In the genomic region with DNA sequence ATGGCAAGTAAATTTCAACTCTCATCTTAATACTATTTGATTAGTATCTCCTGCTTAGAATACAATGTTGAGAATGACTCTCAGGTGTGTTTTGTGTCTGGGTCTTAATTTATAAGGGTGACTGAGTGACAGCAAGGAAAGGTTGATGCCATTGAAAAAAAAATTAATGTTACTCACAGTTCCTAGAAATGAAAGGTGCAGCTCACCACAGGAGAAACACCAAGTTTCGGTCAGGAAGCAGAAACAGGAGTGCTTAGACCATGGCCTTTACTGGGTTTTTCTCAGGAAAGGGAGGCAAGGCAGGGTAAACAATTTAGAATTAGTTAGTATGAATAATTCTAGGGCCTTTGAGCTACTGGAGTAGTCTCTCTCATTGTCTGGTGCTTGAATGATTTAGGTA, we compare ENCODE assay signal across 16 cellular contexts.
DNase-seq lines count a peak whose midpoint lies in the region; ATAC-seq and TF ChIP-seq lines count a peak whose summit lies in the region.
"Had no signal": no experiment of that assay in that cellular context is flagged by ENCODE, and none has a peak within 500 bp of the region (broad histone marks: within the 10 kb centered on the region; RNA-seq: fewer than 3 reads in every experiment).

No MANE protein-coding gene starts in this region.

- peak; percentile 75 for ATAC-seq in activated T-helper 17 cell treated with anti-CD3 and anti-CD28 coated beads, Interleukin-2, amount 50 U/mL, for 72 hours (replicated peaks)
- ATAC-seq in stimulated activated naive CD8-positive, alpha-beta T cell treated with anti-CD3 and anti-CD28 coated beads, Interleukin-15, Interleukin-2, amounts not matched to agents 100 U/mL and 50 U/mL, for 24 hours = peak; percentile 59
- ATAC-seq in GM21526 (IDR thresholded peaks at IDR 0.05; ENCODE audit: low FRiP score, unreplicated experiment) = no peak
- ATAC-seq: CD8-positive, alpha-beta T cell; HepG2 had no signal

- DNase-seq in activated CD4-positive, alpha-beta T cell treated with anti-CD3 and anti-CD28 coated beads, Interleukin-2, amount 10 ng/mL, durations not matched to agents 24 days and 14 days = peak; percentile 61
- DNase-seq in activated CD4-positive, alpha-beta T cell treated with anti-CD3 and anti-CD28 coated beads, Interleukin-2, amount 50 U/mL, for 1 hour = no peak
- DNase-seq in T-helper 2 cell treated with Interferon-gamma antibody and Interleukin-4, amounts not matched to agents 5 μg/mL and 100 μg/mL, for 36 hours (ENCODE audit: low spot score) = peak; percentile 38
- no peak for DNase-seq in stimulated activated naive CD8-positive, alpha-beta T cell treated with anti-CD3 and anti-CD28 coated beads, Interleukin-15, Interleukin-2, amounts not matched to agents 100 U/mL and 50 U/mL, for 24 hours
- DNase-seq in stimulated activated CD4-positive, alpha-beta T cell treated with anti-CD3 and anti-CD28 coated beads, Interleukin-2, amount 100 ng/mL, for 24 hours = no peak
- no peak for DNase-seq in BE2C
- DNase-seq: CD8-positive, alpha-beta T cell; COR-L47; DMS153; DMS79 treated with DMSO at 0.1 percent for 48 hours; EL had no signal

- H3K4me1 Mint-ChIP-seq in activated CD4-positive, alpha-beta T cell treated with anti-CD3 and anti-CD28 coated beads, Interleukin-2, amount 10 ng/mL, durations not matched to agents 24 days and 14 days = peaks cover 22% of the 10 kb centered on the region
- H3K4me1 Mint-ChIP-seq in T-helper 2 cell treated with Interferon-gamma antibody and Interleukin-4, amounts not matched to agents 5 μg/mL and 100 μg/mL, for 36 hours (ENCODE audit: low read depth) = peaks cover 10% of the 10 kb centered on the region
- no peaks in the 10 kb centered on the region for H3K4me1 Mint-ChIP-seq in activated T-helper 17 cell treated with anti-CD3 and anti-CD28 coated beads, Interleukin-2, amount 50 U/mL, for 72 hours

- H3K27ac Mint-ChIP-seq in activated CD4-positive, alpha-beta T cell treated with anti-CD3 and anti-CD28 coated beads, Interleukin-2, amount 10 ng/mL, durations not matched to agents 24 days and 14 days = peak overlapping the region; percentile 71
- H3K27ac Mint-ChIP-seq in T-helper 2 cell treated with Interferon-gamma antibody and Interleukin-4, amounts not matched to agents 5 μg/mL and 100 μg/mL, for 36 hours = peak overlapping the region; percentile 12
- H3K27ac Mint-ChIP-seq in activated T-helper 17 cell treated with anti-CD3 and anti-CD28 coated beads, Interleukin-2, amount 50 U/mL, for 72 hours = no peak overlapping the region
- H3K27ac Mint-ChIP-seq: CD8-positive, alpha-beta T cell had no signal

- peaks cover 12% of the 10 kb centered on the region for H3K9me3 Mint-ChIP-seq in activated CD4-positive, alpha-beta T cell treated with anti-CD3 and anti-CD28 coated beads, Interleukin-2, amount 10 ng/mL, durations not matched to agents 24 days and 14 days
- H3K9me3 Mint-ChIP-seq in T-helper 2 cell treated with Interferon-gamma antibody and Interleukin-4, amounts not matched to agents 5 μg/mL and 100 μg/mL, for 36 hours = peaks cover 15% of the 10 kb centered on the region
- peaks cover 2% of the 10 kb centered on the region for H3K9me3 Mint-ChIP-seq in activated T-helper 17 cell treated with anti-CD3 and anti-CD28 coated beads, Interleukin-2, amount 50 U/mL, for 72 hours
- H3K9me3 Mint-ChIP-seq: CD8-positive, alpha-beta T cell had no signal

- no peaks in the 10 kb centered on the region; the same call in 1 of the 2 replicates for H3K9me3 ChIP-seq in BE2C
- H3K9me3 ChIP-seq: HAP-1 had no signal

- H3K36me3 ChIP-seq in BE2C = no peaks in the 10 kb centered on the region
- H3K36me3 ChIP-seq: HAP-1 had no signal

- intact Hi-C loops in activated CD4-positive, alpha-beta T cell treated with anti-CD3 and anti-CD28 coated beads, Interleukin-2, amount 10 ng/mL, durations not matched to agents 24 days and 14 days (cut with micrococcal nuclease) = loop anchor here (1.0 to 2.0 kb wide), 3 partner anchors 34 to 160 kb away; a partner anchor contains a TSS

- no peaks in the 10 kb centered on the region for H3K27me3 ChIP-seq in BE2C

- TF ChIP-seq CTCF in BE2C (IDR thresholded peaks at IDR 0.05; ENCODE audit: low read depth, low read length) = no peak

- H3K36me3 Mint-ChIP-seq in activated CD4-positive, alpha-beta T cell treated with anti-CD3 and anti-CD28 coated beads, Interleukin-2, amount 10 ng/mL, durations not matched to agents 24 days and 14 days (ENCODE audit: low read depth) = no peaks in the 10 kb centered on the region
- no peaks in the 10 kb centered on the region for H3K36me3 Mint-ChIP-seq in T-helper 2 cell treated with Interferon-gamma antibody and Interleukin-4, amounts not matched to agents 5 μg/mL and 100 μg/mL, for 36 hours (ENCODE audit: low read depth)
- no peaks in the 10 kb centered on the region for H3K36me3 Mint-ChIP-seq in activated T-helper 17 cell treated with anti-CD3 and anti-CD28 coated beads, Interleukin-2, amount 50 U/mL, for 72 hours (ENCODE audit: low read depth)
- H3K36me3 Mint-ChIP-seq: CD14-positive monocyte; CD8-positive, alpha-beta T cell had no signal

- H3K4me3 ChIP-seq in BE2C (ENCODE audit: low read depth, low read length) = no peak overlapping the region
- H3K4me3 ChIP-seq: HAP-1 had no signal

- peaks cover 2% of the 10 kb centered on the region; the same call in 1 of the 2 replicates for H3K4me1 ChIP-seq in BE2C
- H3K4me1 ChIP-seq: HAP-1 had no signal

- no peaks in the 10 kb centered on the region for H3K27me3 Mint-ChIP-seq in activated CD4-positive, alpha-beta T cell treated with anti-CD3 and anti-CD28 coated beads, Interleukin-2, amount 10 ng/mL, durations not matched to agents 24 days and 14 days
- H3K27me3 Mint-ChIP-seq in T-helper 2 cell treated with Interferon-gamma antibody and Interleukin-4, amounts not matched to agents 5 μg/mL and 100 μg/mL, for 36 hours (ENCODE audit: low read depth) = no peaks in the 10 kb centered on the region
- H3K27me3 Mint-ChIP-seq in activated T-helper 17 cell treated with anti-CD3 and anti-CD28 coated beads, Interleukin-2, amount 50 U/mL, for 72 hours = no peaks in the 10 kb centered on the region

- H3K4me3 Mint-ChIP-seq in activated CD4-positive, alpha-beta T cell treated with anti-CD3 and anti-CD28 coated beads, Interleukin-2, amount 10 ng/mL, durations not matched to agents 24 days and 14 days = peak overlapping the region; percentile 24
- H3K4me3 Mint-ChIP-seq in T-helper 2 cell treated with Interferon-gamma antibody and Interleukin-4, amounts not matched to agents 5 μg/mL and 100 μg/mL, for 36 hours = peak overlapping the region; percentile 18
- no peak overlapping the region for H3K4me3 Mint-ChIP-seq in activated T-helper 17 cell treated with anti-CD3 and anti-CD28 coated beads, Interleukin-2, amount 50 U/mL, for 72 hours
- H3K4me3 Mint-ChIP-seq: CD14-positive monocyte; CD8-positive, alpha-beta T cell had no signal

Comparison
In these comparisons a context has a peak if more than half of its experiments do, and no peak if none do; other contexts are left out.
1. DNase-seq: peak in activated CD4-positive, alpha-beta T cell treated with anti-CD3 and anti-CD28 coated beads, Interleukin-2, amount 10 ng/mL, durations not matched to agents 24 days and 14 days (single experiment) and T-helper 2 cell treated with Interferon-gamma antibody and Interleukin-4, amounts not matched to agents 5 μg/mL and 100 μg/mL, for 36 hours (single experiment); none in activated CD4-positive, alpha-beta T cell treated with anti-CD3 and anti-CD28 coated beads, Interleukin-2, amount 50 U/mL, for 1 hour (single experiment), stimulated activated naive CD8-positive, alpha-beta T cell treated with anti-CD3 and anti-CD28 coated beads, Interleukin-15, Interleukin-2, amounts not matched to agents 100 U/mL and 50 U/mL, for 24 hours (single experiment), stimulated activated CD4-positive, alpha-beta T cell treated with anti-CD3 and anti-CD28 coated beads, Interleukin-2, amount 100 ng/mL, for 24 hours (0 of 2) and BE2C (single experiment).